17 cellular contexts compared by ENCODE assay signal in genomic region chr1:26468911-26469310, GRCh38. TPM values are rescaled to one million over a fixed set of nuclear protein-coding genes. Genes with fewer than 3 reads are reported as not detected.
DNase-seq lines count a peak whose midpoint lies in the region; TF ChIP-seq lines count a peak whose summit lies in the region.
"Had no signal": no experiment of that assay in that cellular context is flagged by ENCODE, and none has a peak within 500 bp of the region (broad histone marks: within the 10 kb centered on the region; RNA-seq: fewer than 3 reads in every experiment).

No MANE protein-coding gene starts in this region.

- no TSS peak for BruUV-seq in Calu3 (replicated peaks; lab: Mats Ljungman, UMichigan)

- peaks cover 64% of the 10 kb centered on the region for H3K36me3 Mint-ChIP-seq in endodermal cell (ENCODE audit: low read depth)
- H3K36me3 Mint-ChIP-seq in Calu3 (ENCODE audit: insufficient read depth, unreplicated experiment) = peaks cover 44% of the 10 kb centered on the region

- H3K4me1 Mint-ChIP-seq in endodermal cell (peaks cover 44% of the 10 kb centered on the region), Calu3 (ENCODE audit: low read depth, unreplicated experiment) (peaks cover 15% of the 10 kb centered on the region)

- H3K27me3 Mint-ChIP-seq in endodermal cell (ENCODE audit: insufficient read depth) (no peaks in the 10 kb centered on the region), Calu3 (ENCODE audit: unreplicated experiment) (no peaks in the 10 kb centered on the region)
- H3K27me3 Mint-ChIP-seq: type B pancreatic cell had no signal

- TF ChIP-seq CTCF in endodermal cell (conservative IDR thresholded peaks at IDR 0.05) = no peak
- no peak for TF ChIP-seq CTCF in Calu3 (IDR thresholded peaks at IDR 0.05; ENCODE audit: unreplicated experiment)

- intact Hi-C loops in Calu3 (cut with micrococcal nuclease; ENCODE audit: unreplicated experiment) = no loop called here

- no peak overlapping the region for H3K9ac ChIP-seq in endodermal cell (ENCODE audit: extremely low read depth, low read length, poor library complexity, severe bottlenecking)
- H3K9ac ChIP-seq in neuronal stem cell (ENCODE audit: low read depth, low read length, poor library complexity) = peak overlapping the region; percentile 54

- H3K18ac ChIP-seq in neuronal stem cell (ENCODE audit: low read length) = peak overlapping the region; percentile 83

- H2AFZ ChIP-seq in neuronal stem cell (ENCODE audit: low read length) = no peak overlapping the region

- peak overlapping the region; percentile 11 for H4K91ac ChIP-seq in neuronal stem cell (ENCODE audit: low read depth, low read length, poor library complexity)

- no peak overlapping the region for H3K4me3 ChIP-seq in endodermal cell (ENCODE audit: low read length)
- H3K4me3 ChIP-seq in neuronal stem cell (ENCODE audit: low read length in 2 of 2) = no peak overlapping the region

- H2BK120ac ChIP-seq in neuronal stem cell (ENCODE audit: low read depth, low read length) = no peak overlapping the region

- H3K27ac Mint-ChIP-seq in endodermal cell (peak overlapping the region; percentile 30), Calu3 (ENCODE audit: unreplicated experiment) (no peak overlapping the region)
- H3K27ac Mint-ChIP-seq: HFFc6, type B pancreatic cell had no signal

- H4K8ac ChIP-seq in neuronal stem cell (ENCODE audit: low read depth, low read length) = no peak overlapping the region

- peak overlapping the region; percentile 50 for H2BK15ac ChIP-seq in neuronal stem cell (ENCODE audit: low read length)

- H3K36me3 ChIP-seq in endodermal cell (ENCODE audit: control insufficient read depth, insufficient read depth, low read length) (peaks cover 66% of the 10 kb centered on the region), neuronal stem cell (replicated peaks in 1 of 2; ENCODE audit: control insufficient read depth in 2 of 2, insufficient read depth in 2 of 2, low read length in 2 of 2) (peaks cover 26 to 76% of the 10 kb centered on the region in 2 donors)

- DNase-seq in NCI-H1417 (lab: John Stamatoyannopoulos, UW) (peak in 2 of 3 experiments; percentile 74 to 86), NCI-H1417 treated with DMSO at 0.1 percent for 48 hours (lab: John Stamatoyannopoulos, UW) (no peak), NCI-H1105 treated with DMSO at 0.1 percent for 48 hours (lab: John Stamatoyannopoulos, UW) (peak; percentile 65), endodermal cell (no peak), neuronal stem cell (ENCODE audit: low spot score) (no peak), activated gamma-delta T cell treated with Interleukin-2 at 50 U/mL for 16 hours (no peak), NCI-H128 (lab: John Stamatoyannopoulos, UW; ENCODE audit: unreplicated experiment) (no peak), Calu3 (no peak)
- DNase-seq: 8988T; HFFc6; mesenchymal stem cell; NCI-H187; stimulated activated CD4-positive, alpha-beta T cell treated with anti-CD3 and anti-CD28 coated beads, Interleukin-15, amount 100 ng/mL, for 24 hours had no signal

- no peak overlapping the region for H2BK12ac ChIP-seq in neuronal stem cell (ENCODE audit: low read length)

- no peak overlapping the region for H3K4me3 Mint-ChIP-seq in endodermal cell
- no peak overlapping the region for H3K4me3 Mint-ChIP-seq in Calu3 (ENCODE audit: low read depth, unreplicated experiment)
- H3K4me3 Mint-ChIP-seq: HFFc6 had no signal

- H2BK5ac ChIP-seq in neuronal stem cell (ENCODE audit: low read length) = peak overlapping the region; percentile 56

- CTCF ChIA-PET in Calu3 (lab: Charles Lee) = no interaction called here

- H2AK5ac ChIP-seq in neuronal stem cell (ENCODE audit: low read depth, low read length) = peak overlapping the region; percentile 77

- H3K27me3 ChIP-seq in endodermal cell (ENCODE audit: control insufficient read depth, insufficient read depth, low read length, poor library complexity, severe bottlenecking) (no peaks in the 10 kb centered on the region), neuronal stem cell (ENCODE audit: control insufficient read depth in 3 of 3, insufficient read depth in 3 of 3, low read depth in 1 of 3, low read length in 3 of 3) (no peaks in the 10 kb centered on the region)

- H3K27ac ChIP-seq in endodermal cell (ENCODE audit: low read depth, low read length) (peak overlapping the region; percentile 56), neuronal stem cell (replicated peaks; ENCODE audit: low read length) (peak overlapping the region; percentile 79)

- no peaks in the 10 kb centered on the region for H3K9me3 ChIP-seq in endodermal cell (ENCODE audit: control insufficient read depth, low read length)
- no peaks in the 10 kb centered on the region for H3K9me3 ChIP-seq in neuronal stem cell (replicated peaks in 1 of 2; ENCODE audit: control insufficient read depth in 2 of 2, insufficient read depth in 1 of 2, low read depth in 1 of 2, low read length in 2 of 2)

- 93 to 95% methylated on average over 9 to 10 of the region's 10 CpGs for WGBS in endodermal cell (ENCODE audit: insufficient coverage in 1 of 2, insufficient read length in 1 of 2), 2 experiments
- WGBS in neuronal stem cell (ENCODE audit: extremely low coverage in 2 of 2, insufficient read length in 2 of 2, insufficient replicate concordance in 1 of 2), 2 donors = no CpG with 5 or more reads among the region's 10 CpGs

- H3K79me1 ChIP-seq in neuronal stem cell (ENCODE audit: low read depth, low read length) = no peaks in the 10 kb centered on the region

- peak overlapping the region; percentile 39 for H3K4me2 ChIP-seq in neuronal stem cell (ENCODE audit: insufficient read depth, low read length, poor library complexity, severe bottlenecking)

- no peaks in the 10 kb centered on the region for H3K4me1 ChIP-seq in endodermal cell (ENCODE audit: control insufficient read depth, insufficient read depth, low read length)
- H3K4me1 ChIP-seq in neuronal stem cell (ENCODE audit: control insufficient read depth in 2 of 2, insufficient read depth in 1 of 2, low read depth in 1 of 2, low read length in 2 of 2) = peaks cover 8 to 35% of the 10 kb centered on the region in 2 donors

- H3K4ac ChIP-seq in neuronal stem cell (ENCODE audit: low read length) = no peak overlapping the region

- H3K23ac ChIP-seq in neuronal stem cell (ENCODE audit: low read depth, low read length, poor library complexity) = peak overlapping the region; percentile 8

- H3K14ac ChIP-seq in neuronal stem cell (ENCODE audit: low read length) = no peak overlapping the region

- H3K9me3 Mint-ChIP-seq in endodermal cell (no peaks in the 10 kb centered on the region), Calu3 (ENCODE audit: low read depth, unreplicated experiment) (no peaks in the 10 kb centered on the region)
- H3K9me3 Mint-ChIP-seq: HFFc6, type B pancreatic cell had no signal

RNA-seq across cellular contexts. Expression of gene HMGN2, which starts 3.3 kb away (rescaled TPM):
- total RNA-seq in endodermal cell (100 to 1,000 TPM; 671 to 773 TPM), Calu3 (2022) (269 and 290 TPM in 2 replicates)
- polyA plus RNA-seq in endodermal cell (2013, experiment 1 of 2) = 1,236 TPM
- 1,180 TPM for polyA plus RNA-seq in endodermal cell (2013, experiment 2 of 2)
- 1,368 TPM for polyA plus RNA-seq in neuronal stem cell (2013, experiment 1 of 2)
- polyA plus RNA-seq in neuronal stem cell (2013, experiment 2 of 2) = 1,337 TPM

RNA-seq across cellular contexts. Expression of gene DHDDS, which starts 36.8 kb away (rescaled TPM):
- total RNA-seq in endodermal cell (10 to 100 TPM; 51.1 to 55.1 TPM), Calu3 (2022) (32.8 and 42.8 TPM in 2 replicates)
- 22.9 TPM for polyA plus RNA-seq in endodermal cell (2013, experiment 1 of 2)
- polyA plus RNA-seq in endodermal cell (2013, experiment 2 of 2) = 29.3 TPM
- polyA plus RNA-seq in neuronal stem cell (2013, experiment 1 of 2) = 20.8 TPM
- 20.2 TPM for polyA plus RNA-seq in neuronal stem cell (2013, experiment 2 of 2)

RNA-seq across cellular contexts. Expression of gene LIN28A, which starts 58.3 kb away (rescaled TPM):
- total RNA-seq in endodermal cell (1,000 to 10,000 TPM in 1 of 2 donors, 100 to 1,000 TPM in 1; 867 to 1,041 TPM), Calu3 (2022) (not detected in 2 replicates)
- 195 TPM for polyA plus RNA-seq in endodermal cell (2013, experiment 1 of 2)
- polyA plus RNA-seq in endodermal cell (2013, experiment 2 of 2) = 199 TPM
- polyA plus RNA-seq in neuronal stem cell (2013, experiment 1 of 2) = 961 TPM
- polyA plus RNA-seq in neuronal stem cell (2013, experiment 2 of 2) = 962 TPM
- total RNA-seq: endothelial cell of umbilical vein, HFFc6, OCI-LY7, osteoblast had no signal

Comparison
In these comparisons a context has a peak if more than half of its experiments do, and no peak if none do; other contexts are left out.
1. DNase-seq: peak in NCI-H1417 (2 of 3) and NCI-H1105 treated with DMSO at 0.1 percent for 48 hours (single experiment); none in NCI-H1417 treated with DMSO at 0.1 percent for 48 hours (single experiment), endodermal cell (single experiment), neuronal stem cell (single experiment), activated gamma-delta T cell treated with Interleukin-2 at 50 U/mL for 16 hours (single experiment), NCI-H128 (single experiment) and Calu3 (single experiment).
2. RNA of gene LIN28A, which starts 58.3 kb away (total RNA-seq): 867 to 1,041 TPM in endodermal cell; not detected in Calu3; every median in the first group is over 100 times any median in the second.